16 cellular contexts compared by ENCODE assay signal in genomic region chr10:31037749-31038148, GRCh38. TPM values are rescaled to one million over a fixed set of nuclear protein-coding genes. Genes with fewer than 3 reads are reported as not detected.
DNase-seq lines count a peak whose midpoint lies in the region; ATAC-seq, FAIRE-seq and TF ChIP-seq lines count a peak whose summit lies in the region.
"Had no signal": no experiment of that assay in that cellular context is flagged by ENCODE, and none has a peak within 500 bp of the region (broad histone marks: within the 10 kb centered on the region; RNA-seq: fewer than 3 reads in every experiment).

No MANE protein-coding gene starts in this region.

- no peak overlapping the region for H3K27ac ChIP-seq in H1 (ENCODE audit: low read depth, low read length)
- H3K27ac ChIP-seq: GM23248 had no signal

- H3K79me2 ChIP-seq in H1 (ENCODE audit: control insufficient read depth in 1 of 2, insufficient read depth in 2 of 2, low read length in 2 of 2), result no peaks in the 10 kb centered on the region

- H3K27me3 ChIP-seq in H1 (replicated peaks in 1 of 4; ENCODE audit: control insufficient read depth in 3 of 4, extremely low read depth in 1 of 4, insufficient read depth in 3 of 4, low read length in 3 of 4), result no peaks in the 10 kb centered on the region

- 0 out of 2 replicates have a peak overlapping the region, but pooled peaks have one; percentile 87 for H2AK5ac ChIP-seq in H1 (ENCODE audit: low read depth, low read length)

- no peak overlapping the region for H2BK20ac ChIP-seq in H1 (ENCODE audit: low read length)

- H2BK120ac ChIP-seq in H1 (replicated peaks; ENCODE audit: low read depth, low read length), result no peak overlapping the region

- no peak overlapping the region for H3K4ac ChIP-seq in H1 (replicated peaks; ENCODE audit: insufficient read length, low read depth, low read length)

- no peaks in the 10 kb centered on the region for H3K79me1 ChIP-seq in H1 (ENCODE audit: low read depth, low read length)

- no peak for ATAC-seq in HG03108 (IDR thresholded peaks at IDR 0.05; ENCODE audit: unreplicated experiment)
- ATAC-seq: GM12878 had no signal

- POLR2A ChIA-PET in H1 (lab: Charles Lee; ENCODE audit: partially characterized antibody), result no interaction called here

- no peak overlapping the region for H4K5ac ChIP-seq in H1 (ENCODE audit: insufficient read length, low read depth, low read length)

- H3K4me1 ChIP-seq in H1 (replicated peaks in 1 of 4; ENCODE audit: control insufficient read depth in 3 of 4, insufficient read depth in 4 of 4, low read length in 3 of 4), result peaks cover 0 to 7% (median 2%) of the 10 kb centered on the region in 4 experiments; a peak in 3 of 7 replicates

- no peaks in the 10 kb centered on the region for H3K23me2 ChIP-seq in H1 (ENCODE audit: low read depth, low read length)

- H4K91ac ChIP-seq in H1 (replicated peaks; ENCODE audit: insufficient read length, low read length), result no peak overlapping the region

- no peak overlapping the region; the same call in 1 of the 2 replicates for H2BK15ac ChIP-seq in H1 (ENCODE audit: low read length)

- CTCF ChIA-PET in H1 (lab: Charles Lee; ENCODE audit: partially characterized antibody), result no interaction called here

- no peak overlapping the region for H4K8ac ChIP-seq in H1 (ENCODE audit: extremely low read depth, insufficient read depth, low read length)

- WGBS in H1 (ENCODE audit: extremely low coverage in 1 of 2, insufficient coverage in 1 of 2, insufficient read length in 1 of 2, insufficient replicate concordance in 2 of 2, low coverage in 1 of 2, low lambda C conversion rate in 2 of 2, missing lambda C conversion rate in 1 of 2), 2 experiments, result 88% methylated on average over 3 of the region's 3 CpGs; no CpG with 5 or more reads in 1 of the 2 experiments

- no peak overlapping the region for H2AFZ ChIP-seq in H1 (ENCODE audit: low read length)
- H2AFZ ChIP-seq: GM23248 had no signal

- H2BK5ac ChIP-seq in H1 (ENCODE audit: low read depth, low read length), result no peak overlapping the region

- no peak overlapping the region for H3K56ac ChIP-seq in H1 (replicated peaks; ENCODE audit: insufficient read length, low read depth, low read length)

- peak; percentile 3 for DNase-seq in SKM-1 treated with dmso at 0.1 percent for 144 hours (lab: John Stamatoyannopoulos, UW; ENCODE audit: unreplicated experiment)
- DNase-seq in SKM-1 (lab: John Stamatoyannopoulos, UW; ENCODE audit: unreplicated experiment), result no peak
- peak; percentile 46 to 58 for DNase-seq in Kasumi-1 (lab: John Stamatoyannopoulos, UW)
- DNase-seq in NB4 (ENCODE audit: low read depth), result peak; percentile 69
- DNase-seq in H1 (ENCODE audit: low read depth in 1 of 2, low spot score in 2 of 2), result no peak
- no peak for DNase-seq in T1000 (lab: John Stamatoyannopoulos, UW)
- DNase-seq in NCI-H1417 treated with DMSO at 0.1 percent for 48 hours (lab: John Stamatoyannopoulos, UW), result no peak
- DNase-seq: 8988T; C1 segment of cervical spinal cord; Calu3; CD4-positive, alpha-beta T cell; DMS 273 treated with DMSO at 0.1 percent for 48 hours; GM23248; H7 had no signal

- no peaks in the 10 kb centered on the region for H3K36me3 ChIP-seq in H1 (ENCODE audit: control insufficient read depth in 2 of 4, insufficient read depth in 4 of 4, low read length in 3 of 4)

- no peak for FAIRE-seq in H1 (lab: Jason Lieb, UNC)
- FAIRE-seq: GM12878 had no signal

- TF ChIP-seq CTCF in NB4 (IDR thresholded peaks at IDR 0.05; ENCODE audit: low read depth, low read length), result no peak
- TF ChIP-seq CTCF in H1 (IDR thresholded peaks at IDR 0.05; ENCODE audit: control extremely low read depth in 1 of 3, insufficient read depth in 1 of 3, low read depth in 1 of 3, low read length in 3 of 3), result no peak

- TF ChIP-seq RAD21 in H1 (IDR thresholded peaks at IDR 0.05 in 1 of 2, conservative IDR thresholded peaks at IDR 0.05 in 1 of 2; ENCODE audit: low read depth in 2 of 2, low read length in 2 of 2), result no peak

- TF ChIP-seq POLR2A in NB4 (IDR thresholded peaks at IDR 0.05; ENCODE audit: extremely low read depth, insufficient read length) (no peak), H1 (IDR thresholded peaks at IDR 0.05; ENCODE audit: control extremely low read depth in 1 of 2, low read depth in 2 of 2, low read length in 2 of 2) (no peak)

- H2BK12ac ChIP-seq in H1 (ENCODE audit: low read depth, low read length), result peak overlapping the region; percentile 88; the same call in 1 of the 2 replicates

- H3K18ac ChIP-seq in H1 (ENCODE audit: extremely low read depth, low read length), result no peak overlapping the region

- no peak overlapping the region for H3K4me2 ChIP-seq in H1 (ENCODE audit: insufficient read depth in 1 of 2, low read depth in 2 of 2, low read length in 2 of 2)

- H3K23ac ChIP-seq in H1 (ENCODE audit: insufficient read length), result no peak overlapping the region

- H3K4me3 ChIP-seq in NB4 (ENCODE audit: low read depth, low read length) (no peak overlapping the region), H1 (ENCODE audit: extremely low read depth in 1 of 4, insufficient read depth in 2 of 4, low read depth in 3 of 4, low read length in 4 of 4) (no peak overlapping the region)
- H3K4me3 ChIP-seq: GM12878, GM23248 had no signal

- TF ChIP-seq EP300 in H1 (IDR thresholded peaks at IDR 0.05; ENCODE audit: borderline replicate concordance in 1 of 2, low read depth in 2 of 2, low read length in 2 of 2), result no peak

- no peak overlapping the region for H3K9ac ChIP-seq in H1 (replicated peaks in 1 of 4; ENCODE audit: extremely low read depth in 1 of 4, low read depth in 3 of 4, low read length in 3 of 4)
- H3K9ac ChIP-seq: GM23248 had no signal

- no peaks in the 10 kb centered on the region for H3K9me3 ChIP-seq in H1 (ENCODE audit: insufficient read depth in 2 of 2, low read depth in 1 of 2, low read length in 1 of 2)

- no peak overlapping the region for H3K14ac ChIP-seq in H1 (ENCODE audit: insufficient read length)

- no peaks in the 10 kb centered on the region for H4K20me1 ChIP-seq in H1 (replicated peaks in 1 of 2; ENCODE audit: control insufficient read depth in 1 of 2, insufficient read depth in 2 of 2, low read length in 2 of 2)

TF ChIP-seq in H1, 55 proteins besides CTCF, POLR2A, EP300 and RAD21:
- TF ChIP-seq RBBP5 (IDR thresholded peaks at IDR 0.05; ENCODE audit: borderline replicate concordance, low read depth, low read length) (no peak), YY1 (IDR thresholded peaks at IDR 0.05; ENCODE audit: low read depth, low read length) (no peak)

RNA-seq across cellular contexts. Expression of gene ZNF438, which starts 6.1 kb away (rescaled TPM):
- total RNA-seq in H1 (2021; fragmentation: NEBNext Ultra II Directional; extraction: Animal tissue kit (Norgen Biotek cat#: 25700)), result 1.4 and 1.7 TPM in 2 replicates
- polyA plus RNA-seq in H1 (2011; rRNA removed), result 0.86 and 0.95 TPM in 2 replicates
- 1.1 TPM for polyA plus RNA-seq in H1 (2011; cell fraction: cytosol; rRNA removed)
- 1.1 TPM for polyA plus RNA-seq in H1 (2011; cell fraction: nucleus; rRNA removed)
- polyA plus RNA-seq in H1 (2012, experiment 1 of 2), result 1.0 to 1.4 TPM (median 1.3 TPM) in 4 replicates
- 0.18 TPM for polyA plus RNA-seq in H1 (2012, experiment 2 of 2)
- 0.83 TPM for polyA plus RNA-seq in H1 (2013, experiment 1 of 2)
- polyA plus RNA-seq in H1 (2013, experiment 2 of 2), result 1.1 TPM
- polyA minus RNA-seq in H1 (2011; rRNA and poly(A)+ RNA removed), result 2.4 and 2.9 TPM in 2 replicates
- polyA minus RNA-seq in H1 (2011; cell fraction: cytosol; rRNA and poly(A)+ RNA removed), result not detected
- 2.4 TPM for polyA minus RNA-seq in H1 (2011; cell fraction: nucleus; rRNA and poly(A)+ RNA removed)

Comparison
In these comparisons a context has a peak if more than half of its experiments do, and no peak if none do; other contexts are left out.
1. DNase-seq: peak in SKM-1 treated with dmso at 0.1 percent for 144 hours (single experiment), Kasumi-1 (2 of 2) and NB4 (single experiment); none in SKM-1 (single experiment), H1 (0 of 2), T1000 (single experiment) and NCI-H1417 treated with DMSO at 0.1 percent for 48 hours (single experiment).